ENCODE assay signal across 14 cellular contexts in genomic region chr12:96420255-96420930, GRCh38. TPM values are rescaled to one million over a fixed set of nuclear protein-coding genes. Genes with fewer than 3 reads are reported as not detected.
DNase-seq lines count a peak whose midpoint lies in the region; ATAC-seq and TF ChIP-seq lines count a peak whose summit lies in the region.
"Had no signal": no experiment of that assay in that cellular context is flagged by ENCODE, and none has a peak within 500 bp of the region (broad histone marks: within the 10 kb centered on the region; RNA-seq: fewer than 3 reads in every experiment).

No MANE protein-coding gene starts in this region.

- H3K36me3 ChIP-seq in transverse colon = no peaks in the 10 kb centered on the region
- H3K36me3 ChIP-seq in tibial nerve = no peaks in the 10 kb centered on the region

- intact Hi-C loops in transverse colon (cut with DNase I; ENCODE audit: low total_unique reads) = no loop called here

- DNase-seq in activated naive CD4-positive, alpha-beta T cell treated with anti-CD3 and anti-CD28 coated beads, Interleukin-2, amount 10 ng/mL, durations not matched to agents 7 days and 5 days = no peak
- DNase-seq in activated naive CD4-positive, alpha-beta T cell treated with Interleukin-2 at 50 U/mL for 16 hours = no peak
- no peak for DNase-seq in activated CD8-positive, alpha-beta T cell treated with anti-CD3 and anti-CD28 coated beads, Interleukin-2, amount 10 ng/mL, durations not matched to agents 7 days and 5 days
- DNase-seq in immature natural killer cell (no peak), transverse colon (no peak), KG1 (lab: John Stamatoyannopoulos, UW) (no peak), tibial nerve (ENCODE audit: low spot score in 2 of 2) (no peak)
- DNase-seq: activated CD4-positive, alpha-beta T cell treated with anti-CD3 and anti-CD28 coated beads for 1 hour; effector CD8-positive, alpha-beta T cell; glutamatergic neuron; NCI-H187 treated with DMSO at 0.1 percent for 48 hours; SIG-M5 had no signal

- H3K4me1 ChIP-seq in transverse colon (peaks cover 0 to 5% (median 0%) of the 10 kb centered on the region in 4 donors), tibial nerve (no peaks in the 10 kb centered on the region)

- H3K27me3 ChIP-seq in transverse colon (no peaks in the 10 kb centered on the region), tibial nerve (no peaks in the 10 kb centered on the region)

- H3K4me3 ChIP-seq in transverse colon = no peak overlapping the region
- no peak overlapping the region for H3K4me3 ChIP-seq in tibial nerve

- in situ Hi-C loops in transverse colon (cut with MboI; ENCODE audit: low pct_ligation_motif_present in 1 of 4, low pct_unique_long_range_greater_than_20kb in 1 of 4, low sequenced_read_pairs in 3 of 4) = loop anchor here in 2 of 4 donors (25.0 kb wide), 2 partner anchors 92 to 358 kb away; no protein-coding TSS in a partner anchor

- WGBS in transverse colon (ENCODE audit: low coverage in 1 of 2), 2 donors = 85 to 90% methylated on average over 8 to 9 of the region's 9 CpGs
- 77 to 84% methylated on average over 9 of the region's 9 CpGs for WGBS in tibial nerve, 2 donors

- TF ChIP-seq EP300 in transverse colon (IDR thresholded peaks at IDR 0.05; ENCODE audit: low read depth) (no peak), tibial nerve (IDR thresholded peaks at IDR 0.05) (no peak)

- H3K9me3 ChIP-seq in transverse colon (no peaks in the 10 kb centered on the region), tibial nerve (no peaks in the 10 kb centered on the region)

- no peak for ATAC-seq in activated CD8-positive, alpha-beta T cell treated with anti-CD3 and anti-CD28 coated beads, Interleukin-2, amount 10 ng/mL, durations not matched to agents 7 days and 5 days
- ATAC-seq in GM21529 (IDR thresholded peaks at IDR 0.05; ENCODE audit: unreplicated experiment) = no peak

- CTCF ChIA-PET in activated naive CD4-positive, alpha-beta T cell treated with anti-CD3 and anti-CD28 coated beads, Interleukin-2, amount 10 ng/mL, durations not matched to agents 7 days and 5 days (lab: Charles Lee) = interaction anchor here (1.6 to 2.3 kb wide), 3 partner anchors 17 to 96 kb away, joined by 6 to 12 read pairs (median 7); no protein-coding TSS in a partner anchor
- CTCF ChIA-PET in activated CD8-positive, alpha-beta T cell treated with anti-CD3 and anti-CD28 coated beads, Interleukin-2, amount 10 ng/mL, durations not matched to agents 7 days and 5 days (lab: Charles Lee) = interaction anchor here (1.3 to 4.5 kb wide), 5 partner anchors 14 to 96 kb away, joined by 3 to 29 read pairs (median 7); partner anchors contain the start of gene CDK17

- H3K4me1 Mint-ChIP-seq in activated naive CD4-positive, alpha-beta T cell treated with anti-CD3 and anti-CD28 coated beads, Interleukin-2, amount 10 ng/mL, durations not matched to agents 7 days and 5 days = peaks cover 60% of the 10 kb centered on the region
- peaks cover 49% of the 10 kb centered on the region for H3K4me1 Mint-ChIP-seq in activated CD8-positive, alpha-beta T cell treated with anti-CD3 and anti-CD28 coated beads, Interleukin-2, amount 10 ng/mL, durations not matched to agents 7 days and 5 days (ENCODE audit: low read depth)
- H3K4me1 Mint-ChIP-seq in immature natural killer cell = peaks cover 19 to 27% of the 10 kb centered on the region in 2 donors
- H3K4me1 Mint-ChIP-seq: neural crest cell had no signal

- POLR2A ChIA-PET in activated CD8-positive, alpha-beta T cell treated with anti-CD3 and anti-CD28 coated beads, Interleukin-2, amount 10 ng/mL, durations not matched to agents 7 days and 5 days (lab: Charles Lee) = interaction anchor here (0.6 to 2.5 kb wide), 5 partner anchors 20 to 362 kb away, joined by 3 to 15 read pairs (median 3); partner anchors contain the start of gene CDK17

- peak overlapping the region; percentile 69 for H3K4me3 Mint-ChIP-seq in activated naive CD4-positive, alpha-beta T cell treated with anti-CD3 and anti-CD28 coated beads, Interleukin-2, amount 10 ng/mL, durations not matched to agents 7 days and 5 days
- peak overlapping the region; percentile 77 for H3K4me3 Mint-ChIP-seq in activated CD8-positive, alpha-beta T cell treated with anti-CD3 and anti-CD28 coated beads, Interleukin-2, amount 10 ng/mL, durations not matched to agents 7 days and 5 days
- peak overlapping the region; percentile 62 to 89 (median 82) for H3K4me3 Mint-ChIP-seq in immature natural killer cell
- H3K4me3 Mint-ChIP-seq: neural crest cell had no signal

- no peak for TF ChIP-seq CTCF in transverse colon (IDR thresholded peaks at IDR 0.05)
- TF ChIP-seq CTCF in tibial nerve (IDR thresholded peaks at IDR 0.05) = no peak

- no peaks in the 10 kb centered on the region for H3K36me3 Mint-ChIP-seq in activated naive CD4-positive, alpha-beta T cell treated with anti-CD3 and anti-CD28 coated beads, Interleukin-2, amount 10 ng/mL, durations not matched to agents 7 days and 5 days
- peaks cover 5% of the 10 kb centered on the region for H3K36me3 Mint-ChIP-seq in activated CD8-positive, alpha-beta T cell treated with anti-CD3 and anti-CD28 coated beads, Interleukin-2, amount 10 ng/mL, durations not matched to agents 7 days and 5 days (ENCODE audit: low read depth)
- no peaks in the 10 kb centered on the region for H3K36me3 Mint-ChIP-seq in immature natural killer cell

- peak overlapping the region; percentile 87 for H3K27ac Mint-ChIP-seq in activated naive CD4-positive, alpha-beta T cell treated with anti-CD3 and anti-CD28 coated beads, Interleukin-2, amount 10 ng/mL, durations not matched to agents 7 days and 5 days
- H3K27ac Mint-ChIP-seq in activated CD8-positive, alpha-beta T cell treated with anti-CD3 and anti-CD28 coated beads, Interleukin-2, amount 10 ng/mL, durations not matched to agents 7 days and 5 days = peak overlapping the region; percentile 93
- H3K27ac Mint-ChIP-seq in immature natural killer cell = peak overlapping the region; percentile 28 to 96 (median 89)

- no peaks in the 10 kb centered on the region for H3K9me3 Mint-ChIP-seq in activated naive CD4-positive, alpha-beta T cell treated with anti-CD3 and anti-CD28 coated beads, Interleukin-2, amount 10 ng/mL, durations not matched to agents 7 days and 5 days
- no peaks in the 10 kb centered on the region for H3K9me3 Mint-ChIP-seq in activated CD8-positive, alpha-beta T cell treated with anti-CD3 and anti-CD28 coated beads, Interleukin-2, amount 10 ng/mL, durations not matched to agents 7 days and 5 days (ENCODE audit: insufficient read depth)
- no peaks in the 10 kb centered on the region for H3K9me3 Mint-ChIP-seq in immature natural killer cell
- H3K9me3 Mint-ChIP-seq: neural crest cell had no signal

- H3K27me3 Mint-ChIP-seq in activated naive CD4-positive, alpha-beta T cell treated with anti-CD3 and anti-CD28 coated beads, Interleukin-2, amount 10 ng/mL, durations not matched to agents 7 days and 5 days = peaks cover 4% of the 10 kb centered on the region
- no peaks in the 10 kb centered on the region for H3K27me3 Mint-ChIP-seq in activated CD8-positive, alpha-beta T cell treated with anti-CD3 and anti-CD28 coated beads, Interleukin-2, amount 10 ng/mL, durations not matched to agents 7 days and 5 days (ENCODE audit: low read depth)
- H3K27me3 Mint-ChIP-seq in immature natural killer cell (ENCODE audit: low read depth in 3 of 3) = peaks cover 0 to 2% (median 0%) of the 10 kb centered on the region in 3 donors

- H3K27ac ChIP-seq in transverse colon (peak overlapping the region in 3 of 4 donors; percentile 10 to 42 (median 37)), tibial nerve (peak overlapping the region in 2 of 4 donors; percentile 7 to 26)

- TF ChIP-seq POLR2A in transverse colon (IDR thresholded peaks at IDR 0.05) (no peak), tibial nerve (IDR thresholded peaks at IDR 0.05) (no peak)

RNA-seq across cellular contexts. Expression of gene CDK17, which starts 20.2 kb away (rescaled TPM):
- 10 to 100 TPM; 38.2 to 39.5 TPM for total RNA-seq in activated CD8-positive, alpha-beta T cell treated with anti-CD3 and anti-CD28 coated beads, Interleukin-2, amount 10 ng/mL, durations not matched to agents 7 days and 5 days
- 10 to 100 TPM; 27.2 to 64.0 (median 52.7) TPM for polyA plus RNA-seq in immature natural killer cell
- 10 to 100 TPM; 32.5 to 81.4 (median 51.8) TPM for total RNA-seq in transverse colon
- 10 to 100 TPM; 65.1 to 89.4 (median 71.2) TPM for total RNA-seq in tibial nerve
